Comparison of ENCODE assay signal across 24 cellular contexts in the genomic region with DNA sequence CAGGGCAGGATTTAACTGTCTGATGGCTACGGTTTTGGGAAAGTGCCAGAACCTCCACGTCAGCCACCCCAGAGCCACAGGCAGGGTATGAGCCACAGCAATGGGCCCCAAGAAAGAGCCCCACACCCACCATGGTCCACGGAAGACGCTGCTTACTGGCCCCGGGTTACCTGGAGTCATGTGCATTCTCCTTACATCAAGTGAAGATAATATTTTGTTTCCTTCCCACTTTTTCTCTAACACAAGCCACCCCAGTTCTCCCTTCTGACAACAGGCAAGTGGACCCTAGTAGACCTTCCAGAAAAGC.
DNase-seq lines count a peak whose midpoint lies in the region; ATAC-seq, FAIRE-seq and TF ChIP-seq lines count a peak whose summit lies in the region.
"Had no signal": no experiment of that assay in that cellular context is flagged by ENCODE, and none has a peak within 500 bp of the region (broad histone marks: within the 10 kb centered on the region; RNA-seq: fewer than 3 reads in every experiment).

No MANE protein-coding gene starts in this region.

- ATAC-seq in upper lobe of right lung = no peak
- no peak for ATAC-seq in HG02981 (IDR thresholded peaks at IDR 0.05; ENCODE audit: unreplicated experiment)

- intact Hi-C loops in upper lobe of right lung (cut with DNase I) = no loop called here

- H3K27me3 Mint-ChIP-seq in nephron progenitor cell (ENCODE audit: low read depth, poor library complexity) = peaks cover 45% of the 10 kb centered on the region
- H3K27me3 Mint-ChIP-seq: CD4-positive, alpha-beta memory T cell had no signal

- DNase-seq in H4 (ENCODE audit: low spot score) (peak; percentile 35), nephron progenitor cell (no peak), upper lobe of right lung (peak; percentile 13), urothelium cell line (ENCODE audit: low spot score) (no peak), SKM-1 treated with dmso at 0.1 percent for 144 hours (lab: John Stamatoyannopoulos, UW; ENCODE audit: unreplicated experiment) (no peak)
- DNase-seq: AML-193; CD4-positive, alpha-beta memory T cell; COR-L47; DMS53; GOT3; NCI-H1048; NCI-H1417; NCI-H2029 treated with DMSO at 0.1 percent for 48 hours; NCI-H2227 treated with DMSO at 0.1 percent for 48 hours; NCI-H526 treated with DMSO at 0.1 percent for 48 hours; OCI-M1 had no signal

- no peaks in the 10 kb centered on the region for H3K27me3 ChIP-seq in upper lobe of right lung
- H3K27me3 ChIP-seq: BLaER1 treated with 17β-estradiol and CSF1 and Interleukin-3, amounts not matched to agents 10 nM and 100 nM; Peyer's patch had no signal

- FAIRE-seq in urothelium cell line (lab: Jason Lieb, UNC) = no peak
- FAIRE-seq: A549, G401.6 had no signal

- H3K36me3 ChIP-seq in upper lobe of right lung = no peaks in the 10 kb centered on the region
- H3K36me3 ChIP-seq: BLaER1 treated with 17β-estradiol and CSF1 and Interleukin-3, amounts not matched to agents 10 nM and 100 nM; Peyer's patch had no signal

- no peaks in the 10 kb centered on the region for H3K4me1 ChIP-seq in upper lobe of right lung

- H3K36me3 Mint-ChIP-seq in nephron progenitor cell (ENCODE audit: low read depth) = no peaks in the 10 kb centered on the region

- H3K4me1 Mint-ChIP-seq in nephron progenitor cell = peaks cover 67% of the 10 kb centered on the region

- no peak overlapping the region for H3K4me3 Mint-ChIP-seq in nephron progenitor cell
- H3K4me3 Mint-ChIP-seq: CD4-positive, alpha-beta memory T cell had no signal

- H3K9me3 Mint-ChIP-seq in nephron progenitor cell = peaks cover 4% of the 10 kb centered on the region
- H3K9me3 Mint-ChIP-seq: CD4-positive, alpha-beta memory T cell had no signal

- no peaks in the 10 kb centered on the region for H3K9me3 ChIP-seq in upper lobe of right lung
- H3K9me3 ChIP-seq: Peyer's patch, SK-N-SH had no signal

- H3K27ac ChIP-seq in cingulate gyrus (ENCODE audit: low read depth, low read length) (peak overlapping the region; percentile 19), upper lobe of right lung (no peak overlapping the region)
- H3K27ac ChIP-seq: BLaER1 treated with 17β-estradiol and CSF1 and Interleukin-3, amounts not matched to agents 10 nM and 100 nM; HL-60 had no signal

- H3K27ac Mint-ChIP-seq in nephron progenitor cell = peak overlapping the region; percentile 27
- H3K27ac Mint-ChIP-seq: CD4-positive, alpha-beta memory T cell had no signal

- H3K4me3 ChIP-seq in upper lobe of right lung = no peak overlapping the region
- H3K4me3 ChIP-seq: A549; BLaER1 treated with 17β-estradiol and CSF1 and Interleukin-3, amounts not matched to agents 10 nM and 100 nM; Peyer's patch had no signal

- TF ChIP-seq CTCF in nephron progenitor cell (IDR thresholded peaks at IDR 0.05) = no peak
- TF ChIP-seq CTCF in upper lobe of right lung (IDR thresholded peaks at IDR 0.05) = no peak

Comparison
In these comparisons a context has a peak if more than half of its experiments do, and no peak if none do; other contexts are left out.
1. DNase-seq: peak in H4 (single experiment) and upper lobe of right lung (single experiment); none in nephron progenitor cell (single experiment), urothelium cell line (single experiment) and SKM-1 treated with dmso at 0.1 percent for 144 hours (single experiment).